ENCODE assay signal across 8 cellular contexts in the genomic region with DNA sequence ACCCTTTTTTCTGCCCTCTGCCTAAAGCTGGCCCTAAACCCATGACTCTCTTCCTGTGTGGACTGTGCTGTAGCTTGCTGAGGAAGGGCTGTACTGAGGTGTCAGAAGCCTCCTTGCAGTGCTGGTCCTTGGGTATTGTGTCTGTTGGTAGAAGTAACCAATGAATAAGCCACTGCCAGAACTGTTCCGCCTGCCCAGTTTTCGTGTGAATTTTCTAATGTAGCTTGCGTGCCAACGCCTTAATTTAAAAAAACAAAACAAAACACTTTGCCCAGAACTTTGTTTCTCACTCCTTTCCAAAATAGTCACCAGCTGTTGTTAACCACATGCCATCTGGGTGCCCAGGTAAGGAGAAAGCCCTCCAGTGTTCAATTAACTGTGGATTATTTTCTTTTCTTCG.
A peak's percentile ranks its signal among the peaks of the same experiment; 100 is the strongest.
DNase-seq lines count a peak whose midpoint lies in the region; ATAC-seq and TF ChIP-seq lines count a peak whose summit lies in the region.

No MANE protein-coding gene starts in this region.

- no peaks in the 10 kb centered on the region for H3K27me3 ChIP-seq in thyroid gland

- peak overlapping the region; percentile 83 for H3K27ac Mint-ChIP-seq in activated naive CD4-positive, alpha-beta T cell treated with anti-CD3 and anti-CD28 coated beads, Interleukin-2, amount 10 ng/mL, durations not matched to agents 7 days and 5 days

- H3K27ac ChIP-seq in thyroid gland = peak overlapping the region; percentile 89 to 98 (median 95)

- no peaks in the 10 kb centered on the region for H3K27me3 Mint-ChIP-seq in activated naive CD4-positive, alpha-beta T cell treated with anti-CD3 and anti-CD28 coated beads, Interleukin-2, amount 10 ng/mL, durations not matched to agents 7 days and 5 days

- CTCF ChIA-PET in activated naive CD4-positive, alpha-beta T cell treated with anti-CD3 and anti-CD28 coated beads, Interleukin-2, amount 10 ng/mL, durations not matched to agents 7 days and 5 days (lab: Charles Lee) = interaction anchor here (0.6 to 3.4 kb wide), 2 partner anchors 11 to 188 kb away, joined by 3 to 21 read pairs; no protein-coding TSS in a partner anchor

- H3K4me1 Mint-ChIP-seq in activated naive CD4-positive, alpha-beta T cell treated with anti-CD3 and anti-CD28 coated beads, Interleukin-2, amount 10 ng/mL, durations not matched to agents 7 days and 5 days = peaks cover 56% of the 10 kb centered on the region

- H3K4me3 ChIP-seq in thyroid gland (replicated peaks in 1 of 3) = no peak overlapping the region

- 28 to 30% methylated on average over 5 of the region's 5 CpGs for WGBS in thyroid gland, 2 donors

- peaks cover 63 to 65% of the 10 kb centered on the region in 2 donors for H3K4me1 ChIP-seq in thyroid gland

- peak; percentile 40 for ATAC-seq in HG03280 (IDR thresholded peaks at IDR 0.05; ENCODE audit: unreplicated experiment)

- H3K36me3 ChIP-seq in thyroid gland = peaks cover 25 to 32% of the 10 kb centered on the region in 2 donors

- peaks cover 63% of the 10 kb centered on the region for H3K36me3 Mint-ChIP-seq in activated naive CD4-positive, alpha-beta T cell treated with anti-CD3 and anti-CD28 coated beads, Interleukin-2, amount 10 ng/mL, durations not matched to agents 7 days and 5 days

- peak; percentile 45 to 82 for TF ChIP-seq POLR2A in thyroid gland (IDR thresholded peaks at IDR 0.05)

- H3K9me3 ChIP-seq in thyroid gland = no peaks in the 10 kb centered on the region

- H3K4me3 Mint-ChIP-seq in activated naive CD4-positive, alpha-beta T cell treated with anti-CD3 and anti-CD28 coated beads, Interleukin-2, amount 10 ng/mL, durations not matched to agents 7 days and 5 days = peak overlapping the region; percentile 92

- intact Hi-C loops in thyroid gland (cut with DNase I) = no loop called here

- TF ChIP-seq CTCF in thyroid gland (IDR thresholded peaks at IDR 0.05) = no peak

- H3K9me3 Mint-ChIP-seq in activated naive CD4-positive, alpha-beta T cell treated with anti-CD3 and anti-CD28 coated beads, Interleukin-2, amount 10 ng/mL, durations not matched to agents 7 days and 5 days = no peaks in the 10 kb centered on the region

- peak; percentile 32 for DNase-seq in stimulated activated CD8-positive, alpha-beta memory T cell treated with anti-CD3 and anti-CD28 coated beads, Interleukin-12 subunit alpha, Interleukin-12 subunit beta, amount 100 ng/mL, for 4 hours (ENCODE audit: low read depth)
- no peak for DNase-seq in stimulated activated CD8-positive, alpha-beta memory T cell treated with anti-CD3 and anti-CD28 coated beads, Interleukin-4, amount 100 ng/mL, for 48 hours
- DNase-seq in activated naive CD4-positive, alpha-beta T cell treated with anti-CD3 and anti-CD28 coated beads, Interleukin-2, amount 10 ng/mL, durations not matched to agents 7 days and 5 days = peak; percentile 26
- DNase-seq in thyroid gland = peak; percentile 80
- DNase-seq in putamen (ENCODE audit: low spot score) = no peak
- no peak for DNase-seq in NCI-H1048 (lab: John Stamatoyannopoulos, UW)
- no peak for DNase-seq in hypothalamus (lab: John Stamatoyannopoulos, UW)

Comparison
In these comparisons a context has a peak if more than half of its experiments do, and no peak if none do; other contexts are left out.
1. DNase-seq: peak in stimulated activated CD8-positive, alpha-beta memory T cell treated with anti-CD3 and anti-CD28 coated beads, Interleukin-12 subunit alpha, Interleukin-12 subunit beta, amount 100 ng/mL, for 4 hours (single experiment), activated naive CD4-positive, alpha-beta T cell treated with anti-CD3 and anti-CD28 coated beads, Interleukin-2, amount 10 ng/mL, durations not matched to agents 7 days and 5 days (single experiment) and thyroid gland (2 of 2); none in stimulated activated CD8-positive, alpha-beta memory T cell treated with anti-CD3 and anti-CD28 coated beads, Interleukin-4, amount 100 ng/mL, for 48 hours (single experiment), putamen (single experiment), NCI-H1048 (single experiment) and hypothalamus (0 of 51).